18 cellular contexts compared by ENCODE assay signal in genomic region chr10:5688587-5688986, GRCh38.
"Had no signal": no experiment of that assay in that cellular context is flagged by ENCODE, and none has a peak within 500 bp of the region (broad histone marks: within the 10 kb centered on the region; RNA-seq: fewer than 3 reads in every experiment).

No MANE protein-coding gene starts in this region.

- H3K27ac Mint-ChIP-seq: activated CD4-positive, alpha-beta T cell treated with anti-CD3 and anti-CD28 coated beads, Interleukin-2, amount 10 ng/mL, durations not matched to agents 24 days and 14 days; activated CD8-positive, alpha-beta T cell treated with anti-CD3 and anti-CD28 coated beads, Interleukin-2, amount 10 ng/mL, durations not matched to agents 7 days and 5 days; activated naive CD4-positive, alpha-beta T cell treated with anti-CD3 and anti-CD28 coated beads, Interleukin-2, amount 50 U/mL, for 24 hours had no signal

- H3K27me3 ChIP-seq: cardiac muscle cell, testis, upper lobe of left lung had no signal

- H3K36me3 ChIP-seq: cardiac muscle cell, upper lobe of left lung had no signal

- DNase-seq: activated CD4-positive, alpha-beta T cell treated with anti-CD3 and anti-CD28 coated beads, Interleukin-2, amount 10 ng/mL, durations not matched to agents 24 days and 14 days; activated CD8-positive, alpha-beta T cell treated with anti-CD3 and anti-CD28 coated beads, Interleukin-2, amount 10 ng/mL, durations not matched to agents 7 days and 5 days; activated gamma-delta T cell; activated T-cell treated with anti-CD3 and anti-CD28 coated beads, Interleukin-2, amount 50 U/mL, for 4 hours; amniotic stem cell; dermis blood vessel endothelial cell; effector memory CD4-positive, alpha-beta T cell; mesenchymal stem cell; mucosa of descending colon; naive B cell; psoas muscle; right cardiac atrium; T-helper 9 cell; testis had no signal

- H3K27me3 Mint-ChIP-seq: activated naive CD4-positive, alpha-beta T cell treated with anti-CD3 and anti-CD28 coated beads, Interleukin-2, amount 50 U/mL, for 24 hours; naive B cell had no signal

- H3K36me3 Mint-ChIP-seq: naive B cell had no signal

- H3K4me3 ChIP-seq: cardiac muscle cell, mucosa of descending colon, psoas muscle, skin epidermis, testis, upper lobe of left lung had no signal

- ATAC-seq: activated CD8-positive, alpha-beta T cell treated with anti-CD3 and anti-CD28 coated beads, Interleukin-2, amount 10 ng/mL, durations not matched to agents 7 days and 5 days; activated T-cell treated with anti-CD3 and anti-CD28 coated beads, Interleukin-2, amount 50 U/mL, for 4 hours; mucosa of descending colon; psoas muscle; right cardiac atrium had no signal

- H3K27ac ChIP-seq: cardiac muscle cell, psoas muscle, skin epidermis, testis, upper lobe of left lung had no signal

- H3K4me3 Mint-ChIP-seq: activated CD8-positive, alpha-beta T cell treated with anti-CD3 and anti-CD28 coated beads, Interleukin-2, amount 10 ng/mL, durations not matched to agents 7 days and 5 days had no signal

- H3K9me3 Mint-ChIP-seq: activated CD4-positive, alpha-beta T cell treated with anti-CD3 and anti-CD28 coated beads, Interleukin-2, amount 10 ng/mL, durations not matched to agents 24 days and 14 days; activated naive CD4-positive, alpha-beta T cell treated with anti-CD3 and anti-CD28 coated beads, Interleukin-2, amount 50 U/mL, for 24 hours; activated T-cell treated with anti-CD3 and anti-CD28 coated beads, Interleukin-2, amount 50 U/mL, for 4 hours; naive B cell had no signal

- H3K9me3 ChIP-seq: mucosa of descending colon, psoas muscle, testis, upper lobe of left lung had no signal
